ENCODE assay signal across 7 cellular contexts in genomic region chr16:23094136-23094535, GRCh38. TPM values are rescaled to one million over a fixed set of nuclear protein-coding genes. Genes with fewer than 3 reads are reported as not detected.
DNase-seq lines count a peak whose midpoint lies in the region; ATAC-seq and TF ChIP-seq lines count a peak whose summit lies in the region.
"Not testable (repeated sequence)": the region's sequence is repeated elsewhere in the genome, so short reads cannot be mapped to it uniquely, and the experiment has no call there.

No MANE protein-coding gene starts in this region.

- H3K27me3 Mint-ChIP-seq in T-helper 2 cell treated with Interferon-gamma antibody and Interleukin-4, amounts not matched to agents 5 μg/mL and 100 μg/mL, for 36 hours (ENCODE audit: low read depth); endodermal cell (ENCODE audit: insufficient read depth); neural crest cell (ENCODE audit: low read depth): not testable (repeated sequence)

- H3K36me3 ChIP-seq in HUES64 (ENCODE audit: insufficient read depth, low read length), result peaks cover 25% of the 10 kb centered on the region
- peaks cover 31% of the 10 kb centered on the region for H3K36me3 ChIP-seq in endodermal cell (ENCODE audit: control insufficient read depth, insufficient read depth, low read length)
- H3K36me3 ChIP-seq in right lobe of liver, result not testable (repeated sequence)

- not testable (repeated sequence) for H3K9ac ChIP-seq in HUES64 (ENCODE audit: low read depth, low read length); endodermal cell (ENCODE audit: extremely low read depth, low read length, poor library complexity, severe bottlenecking)

- H3K36me3 Mint-ChIP-seq in T-helper 2 cell treated with Interferon-gamma antibody and Interleukin-4, amounts not matched to agents 5 μg/mL and 100 μg/mL, for 36 hours (ENCODE audit: low read depth), result peaks cover 25% of the 10 kb centered on the region
- H3K36me3 Mint-ChIP-seq in endodermal cell (ENCODE audit: low read depth), result peaks cover 54% of the 10 kb centered on the region
- H3K36me3 Mint-ChIP-seq in neural crest cell (ENCODE audit: low read depth), result peaks cover 28% of the 10 kb centered on the region

- not testable (repeated sequence) for H3K4me1 ChIP-seq in HUES64 (ENCODE audit: insufficient read depth, low read length); endodermal cell (ENCODE audit: control insufficient read depth, insufficient read depth, low read length)
- H3K4me1 ChIP-seq in right lobe of liver, result peaks cover 0 to 19% (median 0%) of the 10 kb centered on the region in 4 donors

- H3K4me3 ChIP-seq in HUES64 (ENCODE audit: low read length); endodermal cell (ENCODE audit: low read length); right lobe of liver: not testable (repeated sequence)

- not testable (repeated sequence) for H3K9me3 Mint-ChIP-seq in T-helper 2 cell treated with Interferon-gamma antibody and Interleukin-4, amounts not matched to agents 5 μg/mL and 100 μg/mL, for 36 hours; neural crest cell
- peaks cover 19% of the 10 kb centered on the region for H3K9me3 Mint-ChIP-seq in endodermal cell

- DNase-seq in ELF-1 (ENCODE audit: low read depth, low spot score) (peak; percentile 39), endodermal cell (peak; percentile 57), iPS DF 19.7 (ENCODE audit: low read depth, low spot score) (peak; percentile 23), neural crest cell (ENCODE audit: low read depth, low spot score) (peak; percentile 3)
- DNase-seq in T-helper 2 cell treated with Interferon-gamma antibody and Interleukin-4, amounts not matched to agents 5 μg/mL and 100 μg/mL, for 36 hours (ENCODE audit: low spot score); right lobe of liver: not testable (repeated sequence)

- peak overlapping the region; percentile 23 for H3K4me3 Mint-ChIP-seq in T-helper 2 cell treated with Interferon-gamma antibody and Interleukin-4, amounts not matched to agents 5 μg/mL and 100 μg/mL, for 36 hours
- not testable (repeated sequence) for H3K4me3 Mint-ChIP-seq in endodermal cell, neural crest cell

- not testable (repeated sequence) for ATAC-seq in right lobe of liver

- H3K27me3 ChIP-seq in HUES64 (ENCODE audit: insufficient read depth, low read length); endodermal cell (ENCODE audit: control insufficient read depth, insufficient read depth, low read length, poor library complexity, severe bottlenecking); right lobe of liver: not testable (repeated sequence)

- not testable (repeated sequence) for H3K9me3 ChIP-seq in HUES64 (ENCODE audit: insufficient read depth, low read depth, low read length); endodermal cell (ENCODE audit: control insufficient read depth, low read length); right lobe of liver

- TF ChIP-seq CTCF in endodermal cell (conservative IDR thresholded peaks at IDR 0.05); right lobe of liver (IDR thresholded peaks at IDR 0.05); neural crest cell (conservative IDR thresholded peaks at IDR 0.05): not testable (repeated sequence)

- H3K27ac ChIP-seq in HUES64 (ENCODE audit: low read depth, low read length) (peak overlapping the region; percentile 34; the same call in 1 of the 2 replicates), right lobe of liver (peak overlapping the region in 2 of 3 donors; percentile 10 to 77)
- not testable (repeated sequence) for H3K27ac ChIP-seq in endodermal cell (ENCODE audit: low read depth, low read length)

- 72% methylated on average over 5 of the region's 5 CpGs for WGBS in HUES64
- WGBS in endodermal cell (ENCODE audit: insufficient coverage in 1 of 2, insufficient read length in 1 of 2), 2 experiments, result 74 to 86% methylated on average over 4 to 5 of the region's 5 CpGs
- WGBS in right lobe of liver (ENCODE audit: insufficient coverage, low coverage, low lambda C conversion rate, missing lambda C conversion rate), result no CpG with 5 or more reads among the region's 5 CpGs

- H3K27ac Mint-ChIP-seq in T-helper 2 cell treated with Interferon-gamma antibody and Interleukin-4, amounts not matched to agents 5 μg/mL and 100 μg/mL, for 36 hours; endodermal cell; neural crest cell (ENCODE audit: unreplicated experiment): not testable (repeated sequence)

- TF ChIP-seq POLR2A in right lobe of liver (IDR thresholded peaks at IDR 0.05), result not testable (repeated sequence)

- H3K4me1 Mint-ChIP-seq in T-helper 2 cell treated with Interferon-gamma antibody and Interleukin-4, amounts not matched to agents 5 μg/mL and 100 μg/mL, for 36 hours (ENCODE audit: low read depth), result peaks cover 29% of the 10 kb centered on the region
- H3K4me1 Mint-ChIP-seq in endodermal cell, result peaks cover 10% of the 10 kb centered on the region
- H3K4me1 Mint-ChIP-seq in neural crest cell, result not testable (repeated sequence)

- intact Hi-C loops in right lobe of liver (cut with DNase I), result not testable (repeated sequence)

RNA-seq across cellular contexts. Expression of gene USP31, which starts 55.1 kb away (rescaled TPM):
- polyA plus RNA-seq in HUES64 (2013, experiment 1 of 2), result 5.0 TPM
- 5.0 TPM for polyA plus RNA-seq in HUES64 (2013, experiment 2 of 2)
- 10 to 100 TPM; 19.9 to 22.1 TPM for total RNA-seq in endodermal cell
- polyA plus RNA-seq in endodermal cell (2013, experiment 1 of 2), result 5.9 TPM
- 5.8 TPM for polyA plus RNA-seq in endodermal cell (2013, experiment 2 of 2)
- total RNA-seq in right lobe of liver, result 10 to 100 TPM in 2 of 6 experiments, 1 to 10 TPM in 4; 7.1 to 12.8 (median 9.0) TPM
- total RNA-seq in neural crest cell, result 13.7 and 15.2 TPM in 2 replicates
